9 cellular contexts compared by ENCODE assay signal in genomic region chr5:4699592-4699991, GRCh38.
"Had no signal": no experiment of that assay in that cellular context is flagged by ENCODE, and none has a peak within 500 bp of the region (broad histone marks: within the 10 kb centered on the region; RNA-seq: fewer than 3 reads in every experiment).

No MANE protein-coding gene starts in this region.

- H3K27me3 Mint-ChIP-seq: activated naive CD4-positive, alpha-beta T cell treated with anti-CD3 and anti-CD28 coated beads, Interleukin-2, amount 50 U/mL, for 24 hours had no signal

- H3K4me1 ChIP-seq: ascending aorta, transverse colon had no signal

- H3K4me3 Mint-ChIP-seq: activated naive CD4-positive, alpha-beta T cell treated with anti-CD3 and anti-CD28 coated beads, Interleukin-2, amount 50 U/mL, for 24 hours had no signal

- DNase-seq: activated CD4-positive, alpha-beta T cell treated with anti-CD3 and anti-CD28 coated beads, Interleukin-2, amount 50 U/mL, for 4 hours; activated gamma-delta T cell; cerebellar nuclear complex; cortex of kidney; stimulated activated naive CD4-positive, alpha-beta T cell; transverse colon had no signal

- H3K9me3 ChIP-seq: ascending aorta, transverse colon had no signal

- H3K27ac ChIP-seq: ascending aorta, transverse colon had no signal

- H3K36me3 Mint-ChIP-seq: activated naive CD4-positive, alpha-beta T cell treated with anti-CD3 and anti-CD28 coated beads, Interleukin-2, amount 50 U/mL, for 24 hours had no signal

- H3K36me3 ChIP-seq: ascending aorta, transverse colon had no signal

- H3K4me1 Mint-ChIP-seq: activated naive CD4-positive, alpha-beta T cell treated with anti-CD3 and anti-CD28 coated beads, Interleukin-2, amount 50 U/mL, for 24 hours had no signal

- H3K27me3 ChIP-seq: ascending aorta, transverse colon had no signal

- H3K27ac Mint-ChIP-seq: activated naive CD4-positive, alpha-beta T cell treated with anti-CD3 and anti-CD28 coated beads, Interleukin-2, amount 50 U/mL, for 24 hours; progenitor cell of endocrine pancreas had no signal

- H3K4me3 ChIP-seq: ascending aorta, transverse colon had no signal
